ENCODE assay signal across 29 cellular contexts in the genomic region with DNA sequence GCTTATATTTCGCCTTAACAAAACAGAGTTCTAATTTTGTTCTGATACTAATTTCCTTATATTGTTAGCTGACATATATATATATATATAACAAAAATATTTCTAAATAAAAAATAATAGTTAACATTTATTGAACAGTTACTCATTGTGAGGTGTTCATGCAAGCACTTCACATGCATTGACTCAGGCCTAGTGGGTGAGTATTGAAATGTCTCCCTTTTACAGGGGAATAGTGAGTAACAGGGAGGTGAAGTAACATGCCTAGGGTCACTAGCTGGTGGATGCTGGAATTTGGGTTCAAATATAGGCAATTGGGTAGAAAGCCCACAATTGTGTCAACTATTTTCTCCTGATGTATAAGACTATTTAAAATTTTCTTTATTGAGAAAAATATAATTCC.
"Had no signal": no experiment of that assay in that cellular context is flagged by ENCODE, and none has a peak within 500 bp of the region (broad histone marks: within the 10 kb centered on the region; RNA-seq: fewer than 3 reads in every experiment).

No MANE protein-coding gene starts in this region.

- H3K4me1 ChIP-seq: ascending aorta, body of pancreas, Peyer's patch had no signal

- H3K27me3 ChIP-seq: ascending aorta, body of pancreas, cardiac muscle cell, Peyer's patch had no signal

- H3K27ac ChIP-seq: ascending aorta, body of pancreas, cardiac muscle cell, Peyer's patch, VCaP had no signal

- H3K9me3 ChIP-seq: ascending aorta, body of pancreas, Peyer's patch had no signal

- H3K36me3 ChIP-seq: ascending aorta, cardiac muscle cell, Peyer's patch had no signal

- H3K4me3 ChIP-seq: ascending aorta, body of pancreas, cardiac muscle cell, Peyer's patch had no signal

- DNase-seq: activated CD4-positive, alpha-beta memory T cell treated with anti-CD3 and anti-CD28 coated beads for 36 hours; activated CD4-positive, alpha-beta T cell treated with anti-CD3 and anti-CD28 coated beads, Interleukin-2, amount 10 ng/mL, durations not matched to agents 7 days and 5 days; activated CD4-positive, CD25-positive, alpha-beta regulatory T cell; activated CD8-positive, alpha-beta memory T cell treated with anti-CD3 and anti-CD28 coated beads for 24 hours; activated effector memory CD4-positive, alpha-beta T cell treated with anti-CD3 and anti-CD28 coated beads, Interleukin-2, amount 50 U/mL, for 16 hours; activated naive CD4-positive, alpha-beta T cell treated with Interleukin-2 at 50 U/mL for 16 hours; activated naive CD8-positive, alpha-beta T cell treated with anti-CD3 and anti-CD28 coated beads, Interleukin-2, amount 50 U/mL, for 24 hours; activated T-cell treated with anti-CD3 and anti-CD28 coated beads, Interleukin-2, amount 50 U/mL, for 4 hours; amniotic stem cell; body of pancreas; IMR-90; Kasumi-1; KBM-7; NCI-H1048; NCI-H146; NCI-H1930; NCI-H2171; NCI-H2227 treated with DMSO at 0.1 percent for 48 hours; NCI-H526; NCI-H774; NK-92 treated with Interleukin-12 subunit alpha and Interleukin-12 subunit beta, amount 100 ng/mL, for 24 hours; OCI-M1; Peyer's patch; SIG-M5; T-helper 17 cell; T-helper 9 cell had no signal
